Comparison of ENCODE assay signal across 8 cellular contexts in genomic region chr1:2133879-2134215, GRCh38.
A peak's percentile ranks its signal among the peaks of the same experiment; 100 is the strongest.
DNase-seq lines count a peak whose midpoint lies in the region; ATAC-seq and TF ChIP-seq lines count a peak whose summit lies in the region.

No MANE protein-coding gene starts in this region.

- DNase-seq in WTC11 (ENCODE audit: low spot score) (no peak), right atrium auricular region (ENCODE audit: low spot score) (no peak), sigmoid colon (no peak), SHP77 treated with DMSO at 0.1 percent for 48 hours (lab: John Stamatoyannopoulos, UW) (no peak), iPS-NIHi11 (ENCODE audit: low spot score) (no peak)
- no peak for DNase-seq in stimulated activated CD4-positive, alpha-beta T cell treated with anti-CD3 and anti-CD28 coated beads, Interleukin-2, amount 100 ng/mL, for 48 hours

- peak overlapping the region; percentile 58 for H3K4me3 Mint-ChIP-seq in WTC11

- TF ChIP-seq EP300 in sigmoid colon (IDR thresholded peaks at IDR 0.05) = no peak

- POLR2A ChIA-PET in WTC11 (lab: Charles Lee) = interaction anchor here (0.9 to 1.0 kb wide), 2 partner anchors 29 to 257 kb away, joined by 3 read pairs; partner anchors contain the start of genes MORN1 and RER1

- no peaks in the 10 kb centered on the region for H3F3A ChIP-seq in DOHH2 (ENCODE audit: control insufficient read depth, insufficient read depth)

- no peaks in the 10 kb centered on the region for H3K36me3 Mint-ChIP-seq in WTC11

- CTCF ChIA-PET in WTC11 (lab: Charles Lee) = interaction anchor here (0.6 to 2.6 kb wide), 7 partner anchors 19 to 977 kb away, joined by 3 to 31 read pairs (median 11); no protein-coding TSS in a partner anchor

- H3K9me2 ChIP-seq in DOHH2 (replicated peaks; ENCODE audit: control insufficient read depth, low read length) = no peaks in the 10 kb centered on the region

- H3K9me3 ChIP-seq in DOHH2 (ENCODE audit: control insufficient read depth, insufficient read depth, low read length) (no peaks in the 10 kb centered on the region), right atrium auricular region (no peaks in the 10 kb centered on the region), sigmoid colon (no peaks in the 10 kb centered on the region)

- H3K4me1 ChIP-seq in DOHH2 (ENCODE audit: control insufficient read depth, low read length) (peaks cover 12% of the 10 kb centered on the region), right atrium auricular region (peaks cover 0 to 29% of the 10 kb centered on the region in 2 donors), sigmoid colon (peaks cover 0 to 32% (median 27%) of the 10 kb centered on the region in 4 donors)

- TF ChIP-seq POLR2A in sigmoid colon (IDR thresholded peaks at IDR 0.05) = no peak

- 80 to 81% methylated on average over 17 of the region's 17 CpGs for WGBS in sigmoid colon, 2 donors

- 0 out of 2 replicates have a peak overlapping the region, but pooled peaks have one; percentile 76 for H3K27ac Mint-ChIP-seq in WTC11

- no peak for TF ChIP-seq CTCF in DOHH2 (IDR thresholded peaks at IDR 0.05; ENCODE audit: low read depth, low read length, poor library complexity, severe bottlenecking)
- TF ChIP-seq CTCF in WTC11 (IDR thresholded peaks at IDR 0.05) = no peak
- TF ChIP-seq CTCF in right atrium auricular region (IDR thresholded peaks at IDR 0.05) = no peak
- TF ChIP-seq CTCF in sigmoid colon (IDR thresholded peaks at IDR 0.05) = no peak

- no peak overlapping the region for H3K27ac ChIP-seq in DOHH2 (ENCODE audit: low read depth, low read length)
- peak overlapping the region; percentile 95 to 98 for H3K27ac ChIP-seq in right atrium auricular region
- H3K27ac ChIP-seq in sigmoid colon = peak overlapping the region; percentile 89 to 93 (median 92)

- no peaks in the 10 kb centered on the region; the same call in 1 of the 2 replicates for H3K27me3 Mint-ChIP-seq in WTC11 (ENCODE audit: low read depth)

- peaks cover 3% of the 10 kb centered on the region; the same call in 1 of the 2 replicates for H4K20me1 ChIP-seq in DOHH2 (ENCODE audit: control insufficient read depth, insufficient read depth, low read depth, low read length)

- H3K27me3 ChIP-seq in DOHH2 (ENCODE audit: control insufficient read depth, low read length) (no peaks in the 10 kb centered on the region), right atrium auricular region (no peaks in the 10 kb centered on the region), sigmoid colon (no peaks in the 10 kb centered on the region)

- no peaks in the 10 kb centered on the region for H3K79me2 ChIP-seq in DOHH2 (ENCODE audit: control insufficient read depth, low read length)

- ATAC-seq in WTC11 = no peak
- ATAC-seq in GM21528 (IDR thresholded peaks at IDR 0.05; ENCODE audit: low FRiP score, unreplicated experiment) = no peak

- peaks cover 20% of the 10 kb centered on the region for H3K4me1 Mint-ChIP-seq in WTC11

- no peaks in the 10 kb centered on the region for H3K9me3 Mint-ChIP-seq in WTC11

- H3K4me3 ChIP-seq in DOHH2 (ENCODE audit: low read length) (peak overlapping the region; percentile 66), right atrium auricular region (peak overlapping the region in 1 of 2 donors; percentile 51), sigmoid colon (peak overlapping the region; percentile 18 to 54 (median 46))

- H3K36me3 ChIP-seq in DOHH2 (ENCODE audit: control insufficient read depth, low read length) (no peaks in the 10 kb centered on the region), right atrium auricular region (no peaks in the 10 kb centered on the region), sigmoid colon (no peaks in the 10 kb centered on the region)

- H3K4me2 ChIP-seq in DOHH2 (ENCODE audit: low read length) = peak overlapping the region; percentile 82

- intact Hi-C loops in sigmoid colon (cut with DNase I) = loop anchor here (1.0 to 5.0 kb wide), 3 partner anchors 40 to 278 kb away; partner anchors contain the start of genes MORN1, PEX10 and RER1

TF ChIP-seq in WTC11, 78 proteins besides CTCF, POLR2A, EP300 and RAD21 (continues in another document):
- TF ChIP-seq IRF2 (CRISPR knock-in tag; IDR thresholded peaks at IDR 0.05; ENCODE audit: borderline replicate concordance, low read depth) (no peak), MLX (CRISPR knock-in tag; IDR thresholded peaks at IDR 0.05) (no peak), ELF4 (CRISPR knock-in tag; IDR thresholded peaks at IDR 0.05; ENCODE audit: low read depth) (no peak), ZNF512 (CRISPR knock-in tag; IDR thresholded peaks at IDR 0.05; ENCODE audit: borderline replicate concordance) (no peak), GRHL2 (CRISPR knock-in tag; IDR thresholded peaks at IDR 0.05; ENCODE audit: insufficient replicate concordance, severe bottlenecking) (no peak), PREB (CRISPR knock-in tag; IDR thresholded peaks at IDR 0.05; ENCODE audit: borderline replicate concordance) (no peak), AR (CRISPR knock-in tag; IDR thresholded peaks at IDR 0.05) (no peak), SMAD4 (CRISPR knock-in tag; IDR thresholded peaks at IDR 0.05) (no peak), GABPB1 (CRISPR knock-in tag; IDR thresholded peaks at IDR 0.05) (no peak), ZNF121 (CRISPR knock-in tag; IDR thresholded peaks at IDR 0.05) (no peak), PRRX2 (CRISPR knock-in tag; IDR thresholded peaks at IDR 0.05) (no peak), ZNF423 (CRISPR knock-in tag; IDR thresholded peaks at IDR 0.05) (no peak), KAT7 (CRISPR knock-in tag; IDR thresholded peaks at IDR 0.05; ENCODE audit: borderline replicate concordance) (no peak), TCF7 (CRISPR knock-in tag; IDR thresholded peaks at IDR 0.05; ENCODE audit: low read depth) (no peak), RELA (CRISPR knock-in tag; IDR thresholded peaks at IDR 0.05; ENCODE audit: borderline replicate concordance) (no peak), ZNF317 (CRISPR knock-in tag; IDR thresholded peaks at IDR 0.05; ENCODE audit: borderline replicate concordance, low read depth) (no peak), NR1H2 (CRISPR knock-in tag; IDR thresholded peaks at IDR 0.05) (no peak)
